ENCODE assay signal across 10 cellular contexts in the genomic region with DNA sequence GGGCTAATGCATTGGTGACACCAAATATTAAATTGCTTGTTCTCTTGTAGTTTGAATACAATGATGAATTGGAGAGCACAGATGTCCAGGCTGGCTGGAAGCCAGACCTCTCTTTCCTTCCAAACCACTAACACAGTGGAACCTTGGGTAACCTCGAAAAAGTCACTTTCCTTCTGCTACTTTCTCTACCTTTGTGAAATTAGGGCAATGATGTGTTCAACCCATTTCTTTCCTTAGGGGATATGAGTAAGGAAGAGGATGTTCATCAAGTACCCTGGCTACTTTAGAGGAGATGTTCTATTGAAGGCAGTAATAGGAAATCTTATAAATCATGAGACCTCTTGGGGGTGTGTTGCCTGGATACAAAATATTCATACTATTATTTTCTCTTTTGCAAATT. TPM values are rescaled to one million over a fixed set of nuclear protein-coding genes. Genes with fewer than 3 reads are reported as not detected.
A peak's percentile ranks its signal among the peaks of the same experiment; 100 is the strongest.
DNase-seq lines count a peak whose midpoint lies in the region; TF ChIP-seq lines count a peak whose summit lies in the region.
"Had no signal": no experiment of that assay in that cellular context is flagged by ENCODE, and none has a peak within 500 bp of the region (broad histone marks: within the 10 kb centered on the region; RNA-seq: fewer than 3 reads in every experiment).

No MANE protein-coding gene starts in this region.

- H3K4me3 Mint-ChIP-seq in osteocyte (ENCODE audit: unreplicated experiment): no peak overlapping the region
- H3K4me3 Mint-ChIP-seq: type B pancreatic cell had no signal

- no peaks in the 10 kb centered on the region for H3K36me3 Mint-ChIP-seq in osteocyte (ENCODE audit: unreplicated experiment)
- H3K36me3 Mint-ChIP-seq: type B pancreatic cell had no signal

- H3K4me3 ChIP-seq in transverse colon: no peak overlapping the region
- H3K4me3 ChIP-seq: SJSA1 had no signal

- peaks cover 29% of the 10 kb centered on the region for H3K4me1 Mint-ChIP-seq in osteocyte (ENCODE audit: unreplicated experiment)

- H3K9me3 ChIP-seq in transverse colon: no peaks in the 10 kb centered on the region
- H3K9me3 ChIP-seq: SJSA1 had no signal

- in situ Hi-C loops in transverse colon (cut with MboI; ENCODE audit: low pct_ligation_motif_present in 1 of 4, low pct_unique_long_range_greater_than_20kb in 1 of 4, low sequenced_read_pairs in 3 of 4): no loop called here

- no peak for TF ChIP-seq EP300 in transverse colon (IDR thresholded peaks at IDR 0.05; ENCODE audit: low read depth)

- H3K36me3 ChIP-seq in transverse colon: no peaks in the 10 kb centered on the region
- H3K36me3 ChIP-seq: SJSA1 had no signal

- WGBS in transverse colon (ENCODE audit: low coverage in 1 of 2), 2 donors: 33 to 50% methylated on average over 1 of the region's 1 CpG

- H3K4me1 ChIP-seq in transverse colon: peaks cover 5 to 45% (median 26%) of the 10 kb centered on the region in 4 donors

- TF ChIP-seq CTCF in osteocyte (IDR thresholded peaks at IDR 0.05) (no peak), transverse colon (IDR thresholded peaks at IDR 0.05) (no peak)

- peak; percentile 37 for DNase-seq in DMS53 (lab: John Stamatoyannopoulos, UW)
- peak; percentile 76 for DNase-seq in NCI-H1105 treated with DMSO at 0.1 percent for 48 hours (lab: John Stamatoyannopoulos, UW)
- peak; percentile 74 for DNase-seq in cerebellum (ENCODE audit: low spot score)
- no peak for DNase-seq in osteocyte (ENCODE audit: extremely low spot score, unreplicated experiment)
- DNase-seq in transverse colon: no peak
- DNase-seq in T-helper 9 cell: no peak
- no peak for DNase-seq in NCI-H2227 (lab: John Stamatoyannopoulos, UW; ENCODE audit: unreplicated experiment)
- no peak for DNase-seq in NCI-H1930 (lab: John Stamatoyannopoulos, UW)

- H3K9me3 Mint-ChIP-seq in osteocyte (ENCODE audit: unreplicated experiment): no peaks in the 10 kb centered on the region

- TF ChIP-seq POLR2A in transverse colon (IDR thresholded peaks at IDR 0.05): no peak

- H3K27ac Mint-ChIP-seq in osteocyte (ENCODE audit: unreplicated experiment): peak overlapping the region; percentile 21
- H3K27ac Mint-ChIP-seq: type B pancreatic cell had no signal

- peaks cover 7% of the 10 kb centered on the region for H3K27me3 Mint-ChIP-seq in osteocyte (ENCODE audit: unreplicated experiment)
- H3K27me3 Mint-ChIP-seq: type B pancreatic cell had no signal

- intact Hi-C loops in transverse colon (cut with DNase I; ENCODE audit: low total_unique reads): no loop called here

- H3K27ac ChIP-seq in transverse colon: peak overlapping the region in 2 of 4 donors; percentile 35 to 59
- H3K27ac ChIP-seq: SJSA1 had no signal

- no peaks in the 10 kb centered on the region for H3K27me3 ChIP-seq in transverse colon
- H3K27me3 ChIP-seq: SJSA1 had no signal

RNA-seq across cellular contexts. Expression of a gene that starts 55.6 kb away (rescaled TPM):
- not detected for total RNA-seq in cerebellum
- total RNA-seq in osteocyte: not detected in 2 replicates
- total RNA-seq in transverse colon: 1 to 10 TPM in 2 of 4 donors, not detected in 2; 1.7 to 4.5 TPM
- total RNA-seq: SJSA1 had no signal

Comparison
In these comparisons a context has a peak if more than half of its experiments do, and no peak if none do; other contexts are left out.
1. DNase-seq: peak in DMS53 (single experiment), NCI-H1105 treated with DMSO at 0.1 percent for 48 hours (single experiment) and cerebellum (single experiment); none in osteocyte (single experiment), transverse colon (single experiment), T-helper 9 cell (single experiment), NCI-H2227 (single experiment) and NCI-H1930 (0 of 2).